19 cellular contexts compared by ENCODE assay signal in the genomic region with DNA sequence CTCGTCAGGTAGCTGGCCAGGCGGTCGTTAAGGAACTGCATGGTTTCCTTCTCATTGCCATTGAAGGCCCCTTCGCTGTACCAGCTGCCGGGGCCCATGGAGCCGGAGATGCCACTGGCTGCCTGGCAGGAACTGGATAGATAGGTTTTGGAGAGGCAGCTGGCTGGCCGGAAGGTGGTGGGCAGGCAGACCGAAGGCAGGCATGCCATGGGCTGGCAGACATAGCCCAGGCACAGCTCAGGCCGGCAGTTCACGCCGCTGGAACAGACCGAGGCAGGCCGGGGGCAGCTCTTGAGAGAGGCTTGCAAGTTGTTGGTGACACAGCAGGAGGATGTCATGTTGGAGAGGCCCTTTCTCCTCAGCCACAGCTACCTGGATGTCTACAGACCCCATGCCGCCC. TPM values are rescaled to one million over a fixed set of nuclear protein-coding genes. Genes with fewer than 3 reads are reported as not detected.
A peak's percentile ranks its signal among the peaks of the same experiment; 100 is the strongest.
DNase-seq lines count a peak whose midpoint lies in the region; ATAC-seq and TF ChIP-seq lines count a peak whose summit lies in the region.
"Had no signal": no experiment of that assay in that cellular context is flagged by ENCODE, and none has a peak within 500 bp of the region (broad histone marks: within the 10 kb centered on the region; RNA-seq: fewer than 3 reads in every experiment).

A gene (minus strand): TSS at position 399 of the 400 bp plus-strand sequence. CDS start 61 bp downstream, at position 338.

- H3K36me3 ChIP-seq in Panc1 (ENCODE audit: control insufficient read depth, insufficient read depth, low read length) (no peaks in the 10 kb centered on the region), osteoblast (ENCODE audit: insufficient read depth, low read length) (no peaks in the 10 kb centered on the region), colonic mucosa (no peaks in the 10 kb centered on the region)
- H3K36me3 ChIP-seq: BE2C had no signal

- H3K9me3 ChIP-seq in Panc1 (ENCODE audit: control insufficient read depth, insufficient read depth, low read depth, low read length) (peaks cover 8% of the 10 kb centered on the region; the same call in 1 of the 2 replicates), osteoblast (ENCODE audit: low read depth, low read length) (peaks cover 4% of the 10 kb centered on the region), colonic mucosa (no peaks in the 10 kb centered on the region)
- H3K9me3 ChIP-seq: BE2C had no signal

- H4K20me1 ChIP-seq in osteoblast (ENCODE audit: insufficient read depth, low read length) = no peaks in the 10 kb centered on the region

- intact Hi-C loops in Panc1 (cut with micrococcal nuclease; ENCODE audit: unreplicated experiment) (no loop called here), colonic mucosa (cut with DNase I) (no loop called here)

- no peaks in the 10 kb centered on the region for H3K27me3 ChIP-seq in Panc1 (ENCODE audit: control insufficient read depth, insufficient read depth, low read length)
- H3K27me3 ChIP-seq in osteoblast (ENCODE audit: insufficient read depth, low read length) = no peaks in the 10 kb centered on the region
- H3K27me3 ChIP-seq in colonic mucosa = no peaks in the 10 kb centered on the region
- H3K27me3 ChIP-seq: BE2C had no signal

- peaks cover 6% of the 10 kb centered on the region for H3K9me3 Mint-ChIP-seq in activated naive CD4-positive, alpha-beta T cell treated with anti-CD3 and anti-CD28 coated beads, Interleukin-2, amount 10 ng/mL, durations not matched to agents 7 days and 5 days

- H3K27me3 Mint-ChIP-seq in activated naive CD4-positive, alpha-beta T cell treated with anti-CD3 and anti-CD28 coated beads, Interleukin-2, amount 10 ng/mL, durations not matched to agents 7 days and 5 days = peaks cover 15% of the 10 kb centered on the region

- CTCF ChIA-PET in Panc1 (lab: Charles Lee) = interaction anchor here (0.6 to 1.0 kb wide), 2 partner anchors 17 to 181 kb away, joined by 3 read pairs; no protein-coding TSS in a partner anchor
- CTCF ChIA-PET in activated naive CD4-positive, alpha-beta T cell treated with anti-CD3 and anti-CD28 coated beads, Interleukin-2, amount 10 ng/mL, durations not matched to agents 7 days and 5 days (lab: Charles Lee) = no interaction called here

- in situ Hi-C loops in Panc1 (cut with HindIII; ENCODE audit: low pct_unique_long_range_greater_than_20kb, low sequenced_read_pairs) = no loop called here

- no TSS peak for BruUV-seq in Panc1 (replicated peaks; lab: Mats Ljungman, UMichigan)

- DNase-seq in Panc1 (ENCODE audit: low read depth, low spot score) (no peak), islet precursor cell (peak; percentile 52), osteoblast (ENCODE audit: insufficient read length, low spot score, missing footprints) (no peak), colonic mucosa (no peak)
- no peak for DNase-seq in activated naive CD4-positive, alpha-beta T cell treated with anti-CD3 and anti-CD28 coated beads, Interleukin-2, amount 10 ng/mL, durations not matched to agents 7 days and 5 days
- DNase-seq: ACHN; C1 segment of cervical spinal cord; CD4-positive, CD25-positive, alpha-beta regulatory T cell; CD8-positive, alpha-beta memory T cell; COR-L47; DMS 273 treated with DMSO at 0.1 percent for 48 hours; DMS53; DND-41; EL; HCEC 1CT had no signal

- no peak for ATAC-seq in Panc1
- ATAC-seq in HG02870 (IDR thresholded peaks at IDR 0.05; ENCODE audit: unreplicated experiment) = no peak
- ATAC-seq: HepG2 had no signal

- H3K4me1 Mint-ChIP-seq in activated naive CD4-positive, alpha-beta T cell treated with anti-CD3 and anti-CD28 coated beads, Interleukin-2, amount 10 ng/mL, durations not matched to agents 7 days and 5 days = no peaks in the 10 kb centered on the region
- H3K4me1 Mint-ChIP-seq: CD4-positive, CD25-positive, alpha-beta regulatory T cell had no signal

- H3K4me1 ChIP-seq in Panc1 (ENCODE audit: control insufficient read depth, insufficient read depth, low read length) = peaks cover 17% of the 10 kb centered on the region
- H3K4me1 ChIP-seq in osteoblast (ENCODE audit: insufficient read depth, low read length) = peaks cover 19% of the 10 kb centered on the region
- no peaks in the 10 kb centered on the region for H3K4me1 ChIP-seq in colonic mucosa

- peak within 1 kb of the TSS; percentile 44 for H3K4me2 ChIP-seq in osteoblast (ENCODE audit: insufficient read depth, low read length)

- H3K27ac ChIP-seq in Panc1 (ENCODE audit: low read length) (peak within 1 kb of the TSS; percentile 85), osteoblast (ENCODE audit: low read depth, low read length) (no peak within 1 kb of the TSS), colonic mucosa (no peak within 1 kb of the TSS)

- H3K36me3 Mint-ChIP-seq in activated naive CD4-positive, alpha-beta T cell treated with anti-CD3 and anti-CD28 coated beads, Interleukin-2, amount 10 ng/mL, durations not matched to agents 7 days and 5 days = no peaks in the 10 kb centered on the region
- H3K36me3 Mint-ChIP-seq: CD4-positive, CD25-positive, alpha-beta regulatory T cell; CD8-positive, alpha-beta memory T cell had no signal

- H3K4me3 ChIP-seq in Panc1 (ENCODE audit: low read depth in 2 of 2, low read length in 2 of 2) = no peak within 1 kb of the TSS
- H3K4me3 ChIP-seq in osteoblast (ENCODE audit: insufficient read depth, low read length) = no peak within 1 kb of the TSS
- H3K4me3 ChIP-seq in colonic mucosa = no peak within 1 kb of the TSS

- H2AFZ ChIP-seq in osteoblast (ENCODE audit: low read length) = peak within 1 kb of the TSS; percentile 29

- no peak within 1 kb of the TSS for H3K9ac ChIP-seq in colonic mucosa (ENCODE audit: low read depth in 2 of 2, low read length in 2 of 2)

- no peak within 1 kb of the TSS for H3K27ac Mint-ChIP-seq in activated naive CD4-positive, alpha-beta T cell treated with anti-CD3 and anti-CD28 coated beads, Interleukin-2, amount 10 ng/mL, durations not matched to agents 7 days and 5 days
- H3K27ac Mint-ChIP-seq: CD4-positive, CD25-positive, alpha-beta regulatory T cell; CD8-positive, alpha-beta memory T cell had no signal

- TF ChIP-seq CTCF in Panc1 (IDR thresholded peaks at IDR 0.05) (no peak), osteoblast (IDR thresholded peaks at IDR 0.05; ENCODE audit: extremely low read depth, low read depth, low read length) (no peak), colonic mucosa (IDR thresholded peaks at IDR 0.05) (no peak)

- no peak within 1 kb of the TSS for H3K4me3 Mint-ChIP-seq in activated naive CD4-positive, alpha-beta T cell treated with anti-CD3 and anti-CD28 coated beads, Interleukin-2, amount 10 ng/mL, durations not matched to agents 7 days and 5 days
- H3K4me3 Mint-ChIP-seq: CD4-positive, CD25-positive, alpha-beta regulatory T cell; CD8-positive, alpha-beta memory T cell had no signal

- POLR2A ChIA-PET in Panc1 (lab: Charles Lee) = no interaction called here

- no peaks in the 10 kb centered on the region for H3K79me2 ChIP-seq in osteoblast (ENCODE audit: insufficient read depth, low read length)

RNA-seq across cellular contexts. Expression of the gene that starts here (rescaled TPM):
- total RNA-seq in Panc1 (2021; ENCODE audit: unreplicated experiment) = 0.72 TPM
- 1.0 TPM for polyA plus RNA-seq in Panc1 (2012; ENCODE audit: insufficient read length)
- not detected in 2 replicates for total RNA-seq in osteoblast
- total RNA-seq in colonic mucosa = not detected
- total RNA-seq: CD4-positive, CD25-positive, alpha-beta regulatory T cell; CD8-positive, alpha-beta memory T cell; H4; HepG2 had no signal
- polyA plus RNA-seq: CD4-positive, CD25-positive, alpha-beta regulatory T cell; CD8-positive, alpha-beta memory T cell; HepG2 had no signal
